Comparison of ENCODE assay signal across 1 cellular context in the genomic region with DNA sequence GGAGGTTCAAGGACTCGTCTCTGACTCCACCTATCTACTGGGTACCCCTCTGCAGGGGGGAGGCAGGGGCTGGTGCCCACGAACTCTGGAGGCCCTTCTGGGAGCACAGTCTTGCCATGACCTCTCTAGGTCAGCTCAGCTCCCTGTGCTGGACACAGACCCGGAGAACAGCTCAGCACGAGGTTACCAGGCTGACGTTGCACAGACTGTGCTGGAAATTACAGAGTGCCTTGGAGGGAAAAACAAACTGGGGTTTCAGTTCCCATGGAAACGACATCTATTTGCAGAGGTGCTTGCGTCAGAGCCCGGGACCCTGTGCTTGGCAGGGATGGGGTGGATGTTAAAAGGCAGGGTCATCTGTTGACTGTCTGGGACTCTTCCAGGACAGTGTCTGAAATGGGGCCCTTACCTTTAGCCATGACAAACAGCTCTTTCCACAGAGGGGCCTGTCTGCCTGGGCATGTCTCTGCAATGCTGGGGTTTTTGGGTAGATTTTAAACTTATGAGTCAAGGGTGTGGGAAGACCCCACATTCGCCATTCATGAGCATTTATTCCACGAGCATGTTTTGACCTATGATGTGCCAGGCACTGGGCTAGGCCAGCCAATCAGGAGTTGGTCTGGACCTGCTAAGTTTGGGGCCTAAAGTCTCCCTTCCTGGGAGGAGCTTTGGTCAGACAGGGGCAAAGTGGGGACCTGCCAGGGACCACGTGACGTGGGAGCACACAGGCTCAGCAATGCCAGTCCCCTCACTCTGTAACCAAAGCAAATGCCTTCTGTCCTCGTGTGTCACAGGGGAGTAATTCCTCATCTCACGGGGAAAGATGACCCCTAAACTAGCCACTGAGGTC.
TF ChIP-seq lines count a peak whose summit lies in the region.

No MANE protein-coding gene starts in this region.

TF ChIP-seq in SK-N-SH, 30 proteins besides CTCF, POLR2A, EP300 and RAD21:
- no peak for TF ChIP-seq NFIC (IDR thresholded peaks at IDR 0.05; ENCODE audit: borderline replicate concordance)
- TF ChIP-seq SMC3 (IDR thresholded peaks at IDR 0.05; ENCODE audit: low read depth, low read length), result no peak
- TF ChIP-seq USF2 (IDR thresholded peaks at IDR 0.05; ENCODE audit: borderline replicate concordance, low read depth, low read length), result no peak
- TF ChIP-seq FOSL2 (IDR thresholded peaks at IDR 0.05; ENCODE audit: borderline replicate concordance, low read depth), result no peak
- TF ChIP-seq, protein P1, sequence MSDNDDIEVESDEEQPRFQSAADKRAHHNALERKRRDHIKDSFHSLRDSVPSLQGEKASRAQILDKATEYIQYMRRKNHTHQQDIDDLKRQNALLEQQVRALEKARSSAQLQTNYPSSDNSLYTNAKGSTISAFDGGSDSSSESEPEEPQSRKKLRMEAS (IDR thresholded peaks at IDR 0.05; ENCODE audit: low read depth), result peak; percentile 52; the same call in 1 of the 2 replicates
- no peak for TF ChIP-seq NRF1 (IDR thresholded peaks at IDR 0.05; ENCODE audit: low read depth, low read length)
- peak; percentile 8; the same call in 1 of the 2 replicates for TF ChIP-seq RCOR1 (IDR thresholded peaks at IDR 0.05; ENCODE audit: low read length)
- no peak for TF ChIP-seq RFX5 (IDR thresholded peaks at IDR 0.05; ENCODE audit: low read length)
- TF ChIP-seq EZH2phosphoT487 (IDR thresholded peaks at IDR 0.05; ENCODE audit: borderline replicate concordance, low read depth), result no peak
- no peak for TF ChIP-seq IRF3 (IDR thresholded peaks at IDR 0.05; ENCODE audit: low read depth, low read length)
- TF ChIP-seq JUND (IDR thresholded peaks at IDR 0.05), result no peak
- no peak; the same call in 1 of the 2 replicates for TF ChIP-seq GATA2 (CRISPR knock-in tag; IDR thresholded peaks at IDR 0.05)
- TF ChIP-seq, protein P2, sequence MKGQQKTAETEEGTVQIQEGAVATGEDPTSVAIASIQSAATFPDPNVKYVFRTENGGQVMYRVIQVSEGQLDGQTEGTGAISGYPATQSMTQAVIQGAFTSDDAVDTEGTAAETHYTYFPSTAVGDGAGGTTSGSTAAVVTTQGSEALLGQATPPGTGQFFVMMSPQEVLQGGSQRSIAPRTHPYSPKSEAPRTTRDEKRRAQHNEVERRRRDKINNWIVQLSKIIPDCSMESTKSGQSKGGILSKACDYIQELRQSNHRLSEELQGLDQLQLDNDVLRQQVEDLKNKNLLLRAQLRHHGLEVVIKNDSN (IDR thresholded peaks at IDR 0.05; ENCODE audit: borderline replicate concordance, low read depth), result no peak
- no peak for TF ChIP-seq FOXM1 (IDR thresholded peaks at IDR 0.05; ENCODE audit: low read depth)
- TF ChIP-seq, protein P3, sequence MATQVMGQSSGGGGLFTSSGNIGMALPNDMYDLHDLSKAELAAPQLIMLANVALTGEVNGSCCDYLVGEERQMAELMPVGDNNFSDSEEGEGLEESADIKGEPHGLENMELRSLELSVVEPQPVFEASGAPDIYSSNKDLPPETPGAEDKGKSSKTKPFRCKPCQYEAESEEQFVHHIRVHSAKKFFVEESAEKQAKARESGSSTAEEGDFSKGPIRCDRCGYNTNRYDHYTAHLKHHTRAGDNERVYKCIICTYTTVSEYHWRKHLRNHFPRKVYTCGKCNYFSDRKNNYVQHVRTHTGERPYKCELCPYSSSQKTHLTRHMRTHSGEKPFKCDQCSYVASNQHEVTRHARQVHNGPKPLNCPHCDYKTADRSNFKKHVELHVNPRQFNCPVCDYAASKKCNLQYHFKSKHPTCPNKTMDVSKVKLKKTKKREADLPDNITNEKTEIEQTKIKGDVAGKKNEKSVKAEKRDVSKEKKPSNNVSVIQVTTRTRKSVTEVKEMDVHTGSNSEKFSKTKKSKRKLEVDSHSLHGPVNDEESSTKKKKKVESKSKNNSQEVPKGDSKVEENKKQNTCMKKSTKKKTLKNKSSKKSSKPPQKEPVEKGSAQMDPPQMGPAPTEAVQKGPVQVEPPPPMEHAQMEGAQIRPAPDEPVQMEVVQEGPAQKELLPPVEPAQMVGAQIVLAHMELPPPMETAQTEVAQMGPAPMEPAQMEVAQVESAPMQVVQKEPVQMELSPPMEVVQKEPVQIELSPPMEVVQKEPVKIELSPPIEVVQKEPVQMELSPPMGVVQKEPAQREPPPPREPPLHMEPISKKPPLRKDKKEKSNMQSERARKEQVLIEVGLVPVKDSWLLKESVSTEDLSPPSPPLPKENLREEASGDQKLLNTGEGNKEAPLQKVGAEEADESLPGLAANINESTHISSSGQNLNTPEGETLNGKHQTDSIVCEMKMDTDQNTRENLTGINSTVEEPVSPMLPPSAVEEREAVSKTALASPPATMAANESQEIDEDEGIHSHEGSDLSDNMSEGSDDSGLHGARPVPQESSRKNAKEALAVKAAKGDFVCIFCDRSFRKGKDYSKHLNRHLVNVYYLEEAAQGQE (IDR thresholded peaks at IDR 0.05; ENCODE audit: low read depth, low read length), result no peak
- TF ChIP-seq FOXJ3 (CRISPR knock-in tag; IDR thresholded peaks at IDR 0.05), result peak; percentile 70; the same call in 1 of the 2 replicates
- TF ChIP-seq TAF1 (IDR thresholded peaks at IDR 0.05; ENCODE audit: borderline replicate concordance, low read depth, low read length), result no peak
- TF ChIP-seq TEAD4 (IDR thresholded peaks at IDR 0.05; ENCODE audit: borderline replicate concordance, insufficient read depth), result no peak
- no peak for TF ChIP-seq RXRA (IDR thresholded peaks at IDR 0.05; ENCODE audit: borderline replicate concordance, low read depth)
- no peak for TF ChIP-seq MEF2A (IDR thresholded peaks at IDR 0.05; ENCODE audit: borderline replicate concordance, low read depth)
- no peak for TF ChIP-seq ZBTB33 (IDR thresholded peaks at IDR 0.05; ENCODE audit: borderline replicate concordance, low read depth)
- TF ChIP-seq GABPA (IDR thresholded peaks at IDR 0.05; ENCODE audit: low read depth), result no peak
- no peak for TF ChIP-seq YY1 (IDR thresholded peaks at IDR 0.05; ENCODE audit: low read depth)
- TF ChIP-seq MXI1 (IDR thresholded peaks at IDR 0.05; ENCODE audit: low read depth, low read length), result peak; percentile 86
- TF ChIP-seq POLR2AphosphoS5 (IDR thresholded peaks at IDR 0.05; ENCODE audit: low read depth, low read length), result no peak
TF ChIP-seq in SK-N-SH: peak in this region for 4.
